ENCODE assay signal across 14 cellular contexts in the genomic region with DNA sequence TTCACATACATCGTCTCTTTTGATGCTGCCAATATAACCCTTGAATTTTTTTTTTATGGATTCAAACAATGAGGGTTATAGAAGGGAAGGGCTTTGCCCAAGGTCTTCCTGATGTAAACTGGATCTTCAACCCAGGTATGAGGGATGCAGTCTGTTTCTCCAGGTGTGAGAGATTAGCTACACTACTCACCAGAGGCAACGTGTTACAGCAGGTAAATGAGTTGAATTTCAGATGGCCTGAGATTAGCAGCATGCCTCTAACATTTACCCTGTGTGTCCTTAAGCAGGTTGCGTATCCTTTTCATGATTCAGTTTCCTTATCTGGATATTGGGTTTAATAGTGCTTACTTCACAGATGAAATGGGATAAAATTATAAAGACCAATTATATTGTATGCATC. TPM values are rescaled to one million over a fixed set of nuclear protein-coding genes. Genes with fewer than 3 reads are reported as not detected.
DNase-seq lines count a peak whose midpoint lies in the region; ATAC-seq and TF ChIP-seq lines count a peak whose summit lies in the region.
"Had no signal": no experiment of that assay in that cellular context is flagged by ENCODE, and none has a peak within 500 bp of the region (broad histone marks: within the 10 kb centered on the region; RNA-seq: fewer than 3 reads in every experiment).

No MANE protein-coding gene starts in this region.

- peaks cover 38% of the 10 kb centered on the region for H3K27me3 Mint-ChIP-seq in MCF 10A (ENCODE audit: insufficient read depth, unreplicated experiment)
- H3K27me3 Mint-ChIP-seq in T-helper 17 cell: no peaks in the 10 kb centered on the region

- H2BK120ac ChIP-seq in mesendoderm (ENCODE audit: low read depth, low read length): no peak overlapping the region

- no peak overlapping the region for H3K23ac ChIP-seq in mesendoderm (ENCODE audit: low read length)

- H3K4me2 ChIP-seq in mesendoderm (ENCODE audit: low read length): no peak overlapping the region

- H3K9me3 Mint-ChIP-seq in MCF 10A (ENCODE audit: unreplicated experiment): no peaks in the 10 kb centered on the region

- peak overlapping the region in 2 of 3 donors; percentile 4 to 54 for H3K4me3 ChIP-seq in breast epithelium
- peak overlapping the region; percentile 54 for H3K4me3 ChIP-seq in upper lobe of right lung
- H3K4me3 ChIP-seq in mesendoderm (ENCODE audit: low read length): no peak overlapping the region

- H3K36me3 Mint-ChIP-seq in MCF 10A (ENCODE audit: insufficient read depth, unreplicated experiment): no peaks in the 10 kb centered on the region
- H3K36me3 Mint-ChIP-seq in T-helper 17 cell (ENCODE audit: low read depth): peaks cover 7% of the 10 kb centered on the region

- H3K27me3 ChIP-seq in breast epithelium: no peaks in the 10 kb centered on the region
- no peaks in the 10 kb centered on the region for H3K27me3 ChIP-seq in upper lobe of right lung
- H3K27me3 ChIP-seq in mesendoderm (ENCODE audit: insufficient read depth, low read length, poor library complexity): no peaks in the 10 kb centered on the region
- H3K27me3 ChIP-seq: right atrium auricular region had no signal

- no peaks in the 10 kb centered on the region for H3K4me1 Mint-ChIP-seq in MCF 10A (ENCODE audit: insufficient read depth, unreplicated experiment)
- peaks cover 25% of the 10 kb centered on the region for H3K4me1 Mint-ChIP-seq in T-helper 17 cell

- no peak overlapping the region for H3K27ac Mint-ChIP-seq in MCF 10A (ENCODE audit: low read depth, unreplicated experiment)
- peak overlapping the region; percentile 97 for H3K27ac Mint-ChIP-seq in T-helper 17 cell

- no peak overlapping the region for H2BK5ac ChIP-seq in mesendoderm (ENCODE audit: low read length)

- no peak overlapping the region for H2BK15ac ChIP-seq in mesendoderm (replicated peaks; ENCODE audit: low read depth)

- DNase-seq in breast epithelium (ENCODE audit: low spot score in 2 of 2) (no peak), MCF 10A (ENCODE audit: unreplicated experiment) (no peak), T-helper 17 cell (no peak), epithelial cell of prostate (ENCODE audit: low read depth, low spot score) (peak; percentile 82), upper lobe of right lung (no peak), GM13976 (ENCODE audit: low spot score) (no peak), mesendoderm (no peak)
- DNase-seq: activated CD4-positive, alpha-beta T cell treated with anti-CD3 and anti-CD28 coated beads for 48 hours; activated effector memory CD4-positive, alpha-beta T cell treated with anti-CD3 and anti-CD28 coated beads, Interleukin-2, amount 50 U/mL, for 16 hours; NCI-H1694 treated with DMSO at 0.1 percent for 48 hours; SHP77 treated with DMSO at 0.1 percent for 48 hours; T1000 had no signal

- POLR2A ChIA-PET in MCF 10A (lab: Yijun Ruan, JAX): no interaction called here

- BruUV-seq in MCF 10A (replicated peaks; lab: Mats Ljungman, UMichigan): no TSS peak

- no peak overlapping the region for H3K18ac ChIP-seq in mesendoderm (ENCODE audit: low read length)

- CTCF ChIA-PET in MCF 10A (lab: Yijun Ruan, JAX): no interaction called here

- WGBS in mesendoderm (ENCODE audit: extremely low coverage, insufficient coverage, low lambda C conversion rate): no CpG with 5 or more reads among the region's 3 CpGs

- in situ Hi-C loops in GM13976 (cut with MboI; ENCODE audit: low sequenced_read_pairs, unreplicated experiment): no loop called here

- H3K4me3 Mint-ChIP-seq in MCF 10A (ENCODE audit: unreplicated experiment) (no peak overlapping the region), T-helper 17 cell (peak overlapping the region; percentile 91)

- no peaks in the 10 kb centered on the region for H3K79me1 ChIP-seq in mesendoderm (ENCODE audit: low read length)

- H3K9me3 ChIP-seq in breast epithelium (peaks cover 0 to 6% of the 10 kb centered on the region in 2 donors), T-helper 17 cell (ENCODE audit: control insufficient read depth, low read length, poor library complexity, severe bottlenecking) (no peaks in the 10 kb centered on the region), upper lobe of right lung (no peaks in the 10 kb centered on the region)
- H3K9me3 ChIP-seq: right atrium auricular region had no signal

- H3K4me1 ChIP-seq in breast epithelium (no peaks in the 10 kb centered on the region), upper lobe of right lung (peaks cover 23% of the 10 kb centered on the region), mesendoderm (ENCODE audit: control insufficient read depth, low read depth, low read length) (no peaks in the 10 kb centered on the region)

- ATAC-seq in T-helper 17 cell: no peak
- ATAC-seq in upper lobe of right lung: no peak
- no peak for ATAC-seq in GM18505 (IDR thresholded peaks at IDR 0.05; ENCODE audit: unreplicated experiment)

- no peak overlapping the region for H2AK5ac ChIP-seq in mesendoderm (ENCODE audit: low read length)

- H3K56ac ChIP-seq in mesendoderm (ENCODE audit: low read length): no peak overlapping the region

- H3K27ac ChIP-seq in breast epithelium: no peak overlapping the region
- H3K27ac ChIP-seq in epithelial cell of prostate: peak overlapping the region; percentile 57
- H3K27ac ChIP-seq in upper lobe of right lung: no peak overlapping the region
- no peak overlapping the region for H3K27ac ChIP-seq in mesendoderm (ENCODE audit: low read depth, low read length)
- H3K27ac ChIP-seq: right atrium auricular region had no signal

- no peak overlapping the region for H4K5ac ChIP-seq in mesendoderm (ENCODE audit: low read length)

- no peak overlapping the region for H3K4ac ChIP-seq in mesendoderm (ENCODE audit: low read depth, low read length)

- H3K36me3 ChIP-seq in breast epithelium: no peaks in the 10 kb centered on the region
- no peaks in the 10 kb centered on the region for H3K36me3 ChIP-seq in upper lobe of right lung
- H3K36me3 ChIP-seq in mesendoderm (ENCODE audit: control insufficient read depth, insufficient read depth, low read length): no peaks in the 10 kb centered on the region
- H3K36me3 ChIP-seq: right atrium auricular region had no signal

- TF ChIP-seq POLR2A in breast epithelium (IDR thresholded peaks at IDR 0.05) (no peak), GM18505 (IDR thresholded peaks at IDR 0.05; ENCODE audit: borderline replicate concordance, extremely low read depth, insufficient read depth, insufficient read length) (no peak)

- intact Hi-C loops in breast epithelium (cut with DNase I; ENCODE audit: low total_unique reads): no loop called here
- intact Hi-C loops in MCF 10A (cut with micrococcal nuclease): no loop called here
- intact Hi-C loops in upper lobe of right lung (cut with DNase I): no loop called here

- H3K9ac ChIP-seq in mesendoderm (ENCODE audit: low read length): no peak overlapping the region

- no peak overlapping the region for H4K8ac ChIP-seq in mesendoderm (ENCODE audit: low read depth, low read length)

- no peaks in the 10 kb centered on the region for H3K79me2 ChIP-seq in mesendoderm (ENCODE audit: control insufficient read depth, insufficient read depth, low read length)

- TF ChIP-seq CTCF in breast epithelium (IDR thresholded peaks at IDR 0.05) (no peak), MCF 10A (IDR thresholded peaks at IDR 0.05; ENCODE audit: unreplicated experiment) (no peak), upper lobe of right lung (IDR thresholded peaks at IDR 0.05) (no peak), GM13976 (IDR thresholded peaks at IDR 0.05; ENCODE audit: borderline replicate concordance, control extremely low read depth, extremely low read depth, insufficient read depth, missing control alignments) (no peak)

RNA-seq across cellular contexts. Expression of a gene that starts 1.9 kb away (rescaled TPM):
- total RNA-seq in breast epithelium (1 to 10 TPM in 2 of 3 donors, under 1 TPM in 1; 0.32 to 7.2 (median 2.3) TPM), MCF 10A (2022) (not detected in 2 replicates), T-helper 17 cell (1 to 10 TPM; 1.7 to 2.4 TPM), upper lobe of right lung (5.6 TPM)
- 0.03 TPM for polyA plus RNA-seq in mesendoderm (2013, experiment 1 of 2)
- polyA plus RNA-seq in mesendoderm (2013, experiment 2 of 2): 0.04 TPM
